In genomic region chr2:126776255-126776654, GRCh38 we compare ENCODE assay signal across 8 cellular contexts.
DNase-seq lines count a peak whose midpoint lies in the region; ATAC-seq and TF ChIP-seq lines count a peak whose summit lies in the region.

No MANE protein-coding gene starts in this region.

- CTCF ChIA-PET in OCI-LY7 (lab: Charles Lee; ENCODE audit: unreplicated experiment) = interaction anchor here (1.1 kb wide), 1 partner anchor 141 kb away, joined by 3 read pairs; no protein-coding TSS in a partner anchor

- H4K20me1 ChIP-seq in GM23338 (replicated peaks; ENCODE audit: insufficient read depth) (no peaks in the 10 kb centered on the region), osteoblast (ENCODE audit: insufficient read depth, low read length) (no peaks in the 10 kb centered on the region), OCI-LY7 (ENCODE audit: insufficient read depth, low read length) (no peaks in the 10 kb centered on the region)

- intact Hi-C loops in OCI-LY7 (cut with micrococcal nuclease; ENCODE audit: unreplicated experiment) = loop anchor here (10.0 kb wide), 3 partner anchors 141 to 1031 kb away; no protein-coding TSS in a partner anchor

- no peaks in the 10 kb centered on the region for H3K9me3 ChIP-seq in muscle layer of duodenum (ENCODE audit: control insufficient read depth in 1 of 2, low read length in 2 of 2)
- no peaks in the 10 kb centered on the region for H3K9me3 ChIP-seq in osteoblast (ENCODE audit: low read depth, low read length)
- no peaks in the 10 kb centered on the region for H3K9me3 ChIP-seq in SJCRH30 (replicated peaks)
- no peaks in the 10 kb centered on the region for H3K9me3 ChIP-seq in OCI-LY7 (ENCODE audit: low read length)

- H3K9me2 ChIP-seq in GM23338 (ENCODE audit: insufficient read depth) (no peaks in the 10 kb centered on the region), OCI-LY7 (ENCODE audit: insufficient read depth, low read length) (no peaks in the 10 kb centered on the region)

- H3K36me3 ChIP-seq in GM23338 (ENCODE audit: insufficient read depth) (no peaks in the 10 kb centered on the region), brain microvascular endothelial cell (replicated peaks) (no peaks in the 10 kb centered on the region), muscle layer of duodenum (ENCODE audit: control insufficient read depth in 1 of 2, insufficient read depth in 2 of 2, low read length in 2 of 2) (no peaks in the 10 kb centered on the region), osteoblast (ENCODE audit: insufficient read depth, low read length) (no peaks in the 10 kb centered on the region), SJCRH30 (no peaks in the 10 kb centered on the region), OCI-LY7 (ENCODE audit: insufficient read depth, low read length) (no peaks in the 10 kb centered on the region)

- peak overlapping the region; percentile 89 for H3K4me3 Mint-ChIP-seq in GM23338

- no peak overlapping the region for H3K27ac Mint-ChIP-seq in GM23338

- no peaks in the 10 kb centered on the region; the same call in 2 of the 3 replicates for H3K36me3 Mint-ChIP-seq in GM23338 (ENCODE audit: low read depth)

- H3K27ac ChIP-seq in GM23338 (ENCODE audit: low read depth) (no peak overlapping the region), brain microvascular endothelial cell (no peak overlapping the region), muscle layer of duodenum (ENCODE audit: low read length) (no peak overlapping the region), osteoblast (ENCODE audit: low read depth, low read length) (no peak overlapping the region), SJCRH30 (no peak overlapping the region), OCI-LY7 (ENCODE audit: low read depth, low read length, poor library complexity, severe bottlenecking) (no peak overlapping the region)

- H3K4me3 ChIP-seq in GM23338 (peak overlapping the region; percentile 88), brain microvascular endothelial cell (ENCODE audit: low read depth, low read length) (peak overlapping the region; percentile 17), muscle layer of duodenum (ENCODE audit: low read depth in 1 of 2, low read length in 2 of 2) (peak overlapping the region; percentile 7 to 81), osteoblast (ENCODE audit: insufficient read depth, low read length) (no peak overlapping the region), SJCRH30 (no peak overlapping the region), OCI-LY7 (ENCODE audit: low read depth, low read length, poor library complexity, severe bottlenecking) (no peak overlapping the region)

- H3K79me2 ChIP-seq in GM23338 (replicated peaks; ENCODE audit: insufficient read depth) = no peaks in the 10 kb centered on the region
- no peaks in the 10 kb centered on the region for H3K79me2 ChIP-seq in osteoblast (ENCODE audit: insufficient read depth, low read length)
- no peaks in the 10 kb centered on the region for H3K79me2 ChIP-seq in OCI-LY7 (ENCODE audit: insufficient read depth, low read depth, low read length)

- TF ChIP-seq CTCF in GM23338 (conservative IDR thresholded peaks at IDR 0.05; ENCODE audit: low read depth in 2 of 2) = no peak
- TF ChIP-seq CTCF in brain microvascular endothelial cell (IDR thresholded peaks at IDR 0.05; ENCODE audit: low read depth, low read length, missing control alignments) = no peak
- TF ChIP-seq CTCF in osteoblast (IDR thresholded peaks at IDR 0.05; ENCODE audit: extremely low read depth, low read depth, low read length) = no peak
- TF ChIP-seq CTCF in OCI-LY7 (conservative IDR thresholded peaks at IDR 0.05; ENCODE audit: low read length) = no peak

- in situ Hi-C loops in brain microvascular endothelial cell (cut with HindIII; ENCODE audit: low pct_ligation_motif_present, low sequenced_read_pairs) = no loop called here

- H2AFZ ChIP-seq in GM23338 = peak overlapping the region; percentile 92
- H2AFZ ChIP-seq in osteoblast (ENCODE audit: low read length) = no peak overlapping the region
- H2AFZ ChIP-seq in OCI-LY7 (ENCODE audit: low read length) = no peak overlapping the region

- DNase-seq in AG08396 (ENCODE audit: low spot score) (peak; percentile 28), GM23338 (ENCODE audit: low spot score) (no peak), brain microvascular endothelial cell (no peak), osteoblast (ENCODE audit: insufficient read length, low spot score, missing footprints) (no peak), SJCRH30 (no peak), OCI-LY7 (ENCODE audit: low spot score) (no peak)

- peaks cover 8% of the 10 kb centered on the region; the same call in 2 of the 3 replicates for H3K4me1 Mint-ChIP-seq in GM23338

- peaks cover 5% of the 10 kb centered on the region; the same call in 1 of the 2 replicates for H3K27me3 ChIP-seq in GM23338 (ENCODE audit: insufficient read depth)
- peaks cover 11% of the 10 kb centered on the region for H3K27me3 ChIP-seq in brain microvascular endothelial cell (replicated peaks)
- H3K27me3 ChIP-seq in muscle layer of duodenum (ENCODE audit: low read depth, low read length) = no peaks in the 10 kb centered on the region
- peaks cover 15% of the 10 kb centered on the region for H3K27me3 ChIP-seq in osteoblast (ENCODE audit: insufficient read depth, low read length)
- no peaks in the 10 kb centered on the region for H3K27me3 ChIP-seq in SJCRH30

- H3K4me1 ChIP-seq in GM23338 (ENCODE audit: insufficient read depth) (no peaks in the 10 kb centered on the region), muscle layer of duodenum (ENCODE audit: control insufficient read depth in 1 of 2, insufficient read depth in 2 of 2, low read length in 2 of 2) (no peaks in the 10 kb centered on the region), osteoblast (ENCODE audit: insufficient read depth, low read length) (peaks cover 7% of the 10 kb centered on the region), SJCRH30 (no peaks in the 10 kb centered on the region), OCI-LY7 (ENCODE audit: insufficient read depth, low read length, poor library complexity, severe bottlenecking) (peaks cover 7% of the 10 kb centered on the region)

- H3K27me3 Mint-ChIP-seq in GM23338 (ENCODE audit: insufficient read depth, low read depth, poor library complexity) = peaks cover 17% of the 10 kb centered on the region

- POLR2A ChIA-PET in OCI-LY7 (lab: Charles Lee) = interaction anchor here (0.8 kb wide), 1 partner anchor 248 kb away, joined by 4 read pairs; no protein-coding TSS in a partner anchor

- H3K4me2 ChIP-seq in GM23338 (peak overlapping the region; percentile 98), osteoblast (ENCODE audit: insufficient read depth, low read length) (no peak overlapping the region), OCI-LY7 (ENCODE audit: low read length) (no peak overlapping the region)

- BruUV-seq in OCI-LY7 (replicated peaks; lab: Mats Ljungman, UMichigan) = no TSS peak

- H3K9me3 Mint-ChIP-seq in GM23338 = no peaks in the 10 kb centered on the region; the same call in 2 of the 3 replicates

- ATAC-seq in GM23338 (peak; percentile 12), GM21737 (IDR thresholded peaks at IDR 0.05; ENCODE audit: unreplicated experiment) (no peak)

- H3F3A ChIP-seq in GM23338 (replicated peaks; ENCODE audit: low read depth) = no peaks in the 10 kb centered on the region

TF ChIP-seq in GM23338, 12 proteins besides CTCF, POLR2A, EP300 and RAD21 (continues in another document):
- TF ChIP-seq ETS1 (IDR thresholded peaks at IDR 0.05) = no peak
- TF ChIP-seq ZNF331 (CRISPR knock-in tag; IDR thresholded peaks at IDR 0.05; ENCODE audit: low read depth) = no peak
- no peak for TF ChIP-seq EZH2 (IDR thresholded peaks at IDR 0.05; ENCODE audit: low read depth, unreplicated experiment)
- TF ChIP-seq CREB1 (CRISPR knock-in tag; IDR thresholded peaks at IDR 0.05; ENCODE audit: low read depth) = no peak
- TF ChIP-seq JUNB (IDR thresholded peaks at IDR 0.05; ENCODE audit: unreplicated experiment) = no peak
- TF ChIP-seq EZH2phosphoT487 (IDR thresholded peaks at IDR 0.05; ENCODE audit: unreplicated experiment) = no peak
- no peak for TF ChIP-seq ZNF114 (CRISPR knock-in tag; IDR thresholded peaks at IDR 0.05)

Comparison
In these comparisons a context has a peak if more than half of its experiments do, and no peak if none do; other contexts are left out.
1. H3K4me3 ChIP-seq: peak in GM23338 (single experiment), brain microvascular endothelial cell (single experiment) and muscle layer of duodenum (2 of 2); none in osteoblast (single experiment), SJCRH30 (single experiment) and OCI-LY7 (single experiment).